ENCODE assay signal across 28 cellular contexts in the genomic region with DNA sequence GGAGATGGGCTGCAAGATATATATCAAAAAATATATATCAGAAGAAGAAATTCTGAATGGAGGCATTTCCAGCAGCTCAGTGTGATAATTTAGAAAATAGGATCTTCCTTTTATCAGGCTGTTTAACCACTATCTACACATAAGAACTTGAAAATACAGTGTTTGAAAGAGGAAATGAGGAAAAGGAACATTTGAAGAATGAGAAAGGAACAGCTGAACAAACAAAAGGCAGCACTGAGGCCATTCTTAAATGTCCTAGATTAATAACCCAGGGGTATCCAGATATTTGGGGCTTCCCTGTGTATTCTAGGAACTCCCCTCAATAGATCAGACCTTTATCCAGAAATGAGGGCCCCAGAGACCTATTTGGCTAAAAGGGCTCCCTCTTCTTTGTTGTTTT. TPM values are rescaled to one million over a fixed set of nuclear protein-coding genes. Genes with fewer than 3 reads are reported as not detected.
DNase-seq lines count a peak whose midpoint lies in the region; ATAC-seq and TF ChIP-seq lines count a peak whose summit lies in the region.
"Had no signal": no experiment of that assay in that cellular context is flagged by ENCODE, and none has a peak within 500 bp of the region (broad histone marks: within the 10 kb centered on the region; RNA-seq: fewer than 3 reads in every experiment).

No MANE protein-coding gene starts in this region.

- H3K4me2 ChIP-seq in OCI-LY3 (ENCODE audit: low read length) = peak overlapping the region; percentile 0; the same call in 1 of the 2 replicates
- no peak overlapping the region for H3K4me2 ChIP-seq in MM.1S (ENCODE audit: low read depth, low read length)
- H3K4me2 ChIP-seq: SK-N-SH had no signal

- H4K20me1 ChIP-seq in OCI-LY3 (ENCODE audit: insufficient read depth, low read length) (no peaks in the 10 kb centered on the region), MM.1S (ENCODE audit: insufficient read depth, low read length) (no peaks in the 10 kb centered on the region)

- BruUV-seq in Calu3 (replicated peaks; lab: Mats Ljungman, UMichigan) = no TSS peak

- H3K36me3 Mint-ChIP-seq in Calu3 (ENCODE audit: insufficient read depth, unreplicated experiment) = peaks cover 21% of the 10 kb centered on the region
- peaks cover 22% of the 10 kb centered on the region for H3K36me3 Mint-ChIP-seq in dendritic cell treated with granulocyte-macrophage colony-stimulating factor and Interleukin-4, amounts not matched to agents 40 ng/mL and 50 ng/mL, for 4 days (ENCODE audit: low read depth)
- H3K36me3 Mint-ChIP-seq: mesothelial cell of epicardium had no signal

- intact Hi-C loops in Calu3 (cut with micrococcal nuclease; ENCODE audit: unreplicated experiment) = no loop called here
- intact Hi-C loops in dendritic cell treated with granulocyte-macrophage colony-stimulating factor and Interleukin-4, amounts not matched to agents 40 ng/mL and 50 ng/mL, for 4 days (cut with micrococcal nuclease) = loop anchor here (10.0 kb wide), 1 partner anchor 284 kb away; no protein-coding TSS in a partner anchor

- H3K4me1 ChIP-seq in OCI-LY3 (ENCODE audit: low read length) = peaks cover 29% of the 10 kb centered on the region
- H3K4me1 ChIP-seq in MM.1S (ENCODE audit: low read length) = peaks cover 24% of the 10 kb centered on the region; the same call in 1 of the 2 replicates
- H3K4me1 ChIP-seq: foreskin keratinocyte, Peyer's patch had no signal

- H3K9ac ChIP-seq in OCI-LY3 (ENCODE audit: low read length) = no peak overlapping the region
- no peak overlapping the region for H3K9ac ChIP-seq in MM.1S (ENCODE audit: low read length)
- H3K9ac ChIP-seq: SK-N-SH had no signal

- H3K79me2 ChIP-seq in OCI-LY3 (ENCODE audit: low read length) (no peaks in the 10 kb centered on the region; the same call in 1 of the 2 replicates), MM.1S (ENCODE audit: low read length) (peaks cover 72% of the 10 kb centered on the region)

- H3K27me3 Mint-ChIP-seq in Calu3 (ENCODE audit: unreplicated experiment) = no peaks in the 10 kb centered on the region
- no peaks in the 10 kb centered on the region for H3K27me3 Mint-ChIP-seq in dendritic cell treated with granulocyte-macrophage colony-stimulating factor and Interleukin-4, amounts not matched to agents 40 ng/mL and 50 ng/mL, for 4 days
- H3K27me3 Mint-ChIP-seq: natural killer cell treated with Interleukin-12 subunit alpha and Interleukin-12 subunit beta and Interleukin-15 and Interleukin-18, amount 100 ng/mL, for 72 hours had no signal

- DNase-seq in Calu3 (no peak), GF-D8 (lab: John Stamatoyannopoulos, UW) (peak; percentile 24), NCI-H2227 treated with DMSO at 0.1 percent for 48 hours (lab: John Stamatoyannopoulos, UW) (no peak), MM.1S (no peak), COR-L47 (lab: John Stamatoyannopoulos, UW) (no peak)
- DNase-seq: CD8-positive, alpha-beta T cell; cerebellar nuclear complex; DMS79; foreskin keratinocyte; immature natural killer cell; NCI-H187 treated with DMSO at 0.1 percent for 48 hours; NCI-H226; NCI-H82; ovary; Peyer's patch; SK-N-SH; stimulated activated CD4-positive, alpha-beta T cell treated with anti-CD3 and anti-CD28 coated beads, Interleukin-12 subunit alpha, Interleukin-12 subunit beta, amount 100 ng/mL, for 4 hours; stimulated activated CD8-positive, alpha-beta memory T cell treated with anti-CD3 and anti-CD28 coated beads, Interleukin-4, amount 100 ng/mL, for 48 hours; trophoblast cell had no signal

- H3K4me1 Mint-ChIP-seq in Calu3 (ENCODE audit: low read depth, unreplicated experiment) = peaks cover 23% of the 10 kb centered on the region
- H3K4me1 Mint-ChIP-seq in dendritic cell treated with granulocyte-macrophage colony-stimulating factor and Interleukin-4, amounts not matched to agents 40 ng/mL and 50 ng/mL, for 4 days (ENCODE audit: low read depth) = peaks cover 32% of the 10 kb centered on the region

- no peak for ATAC-seq in HG03520 (IDR thresholded peaks at IDR 0.05; ENCODE audit: unreplicated experiment)
- ATAC-seq: activated naive CD4-positive, alpha-beta T cell treated with anti-CD3 and anti-CD28 coated beads, Interleukin-2, amount 50 U/mL, for 72 hours; CD8-positive, alpha-beta T cell; foreskin keratinocyte; HepG2; left lobe of liver; natural killer cell treated with Interleukin-12 subunit alpha and Interleukin-12 subunit beta and Interleukin-15 and Interleukin-18, amount 100 ng/mL, for 72 hours had no signal

- no peaks in the 10 kb centered on the region for H3K9me3 Mint-ChIP-seq in Calu3 (ENCODE audit: low read depth, unreplicated experiment)
- no peaks in the 10 kb centered on the region for H3K9me3 Mint-ChIP-seq in dendritic cell treated with granulocyte-macrophage colony-stimulating factor and Interleukin-4, amounts not matched to agents 40 ng/mL and 50 ng/mL, for 4 days
- H3K9me3 Mint-ChIP-seq: activated naive CD4-positive, alpha-beta T cell treated with anti-CD3 and anti-CD28 coated beads, Interleukin-2, amount 50 U/mL, for 72 hours; CD8-positive, alpha-beta T cell; immature natural killer cell; mesothelial cell of epicardium; natural killer cell treated with Interleukin-12 subunit alpha and Interleukin-12 subunit beta and Interleukin-15 and Interleukin-18, amount 100 ng/mL, for 72 hours had no signal

- H3K9me2 ChIP-seq in MM.1S (replicated peaks; ENCODE audit: insufficient read depth, low read length) = no peaks in the 10 kb centered on the region
- H3K9me2 ChIP-seq: SK-N-SH had no signal

- no peak overlapping the region for H3K4me3 Mint-ChIP-seq in Calu3 (ENCODE audit: low read depth, unreplicated experiment)
- no peak overlapping the region for H3K4me3 Mint-ChIP-seq in dendritic cell treated with granulocyte-macrophage colony-stimulating factor and Interleukin-4, amounts not matched to agents 40 ng/mL and 50 ng/mL, for 4 days
- H3K4me3 Mint-ChIP-seq: CD8-positive, alpha-beta T cell; immature natural killer cell; mesothelial cell of epicardium had no signal

- TF ChIP-seq CTCF in Calu3 (IDR thresholded peaks at IDR 0.05; ENCODE audit: unreplicated experiment) = no peak
- no peak for TF ChIP-seq CTCF in OCI-LY3 (IDR thresholded peaks at IDR 0.05; ENCODE audit: low read depth, low read length)
- TF ChIP-seq CTCF in MM.1S (IDR thresholded peaks at IDR 0.05; ENCODE audit: low read length) = no peak

- H3K27ac Mint-ChIP-seq in Calu3 (ENCODE audit: unreplicated experiment) = peak overlapping the region; percentile 14
- H3K27ac Mint-ChIP-seq in dendritic cell treated with granulocyte-macrophage colony-stimulating factor and Interleukin-4, amounts not matched to agents 40 ng/mL and 50 ng/mL, for 4 days = peak overlapping the region; percentile 49
- H3K27ac Mint-ChIP-seq: activated naive CD4-positive, alpha-beta T cell treated with anti-CD3 and anti-CD28 coated beads, Interleukin-2, amount 50 U/mL, for 72 hours; CD8-positive, alpha-beta T cell; immature natural killer cell; mesothelial cell of epicardium; natural killer cell treated with Interleukin-12 subunit alpha and Interleukin-12 subunit beta and Interleukin-15 and Interleukin-18, amount 100 ng/mL, for 72 hours had no signal

- H3K9me3 ChIP-seq in OCI-LY3 (ENCODE audit: insufficient read depth, low read length) (no peaks in the 10 kb centered on the region), MM.1S (replicated peaks; ENCODE audit: insufficient read depth, low read length) (no peaks in the 10 kb centered on the region)
- H3K9me3 ChIP-seq: ovary, Peyer's patch, right atrium auricular region, SK-N-SH had no signal

- H3K4me3 ChIP-seq in OCI-LY3 (ENCODE audit: low read length) (no peak overlapping the region), MM.1S (ENCODE audit: low read length) (no peak overlapping the region)
- H3K4me3 ChIP-seq: ovary, Peyer's patch, right atrium auricular region had no signal

- H3K27ac ChIP-seq in OCI-LY3 (ENCODE audit: low read length) = no peak overlapping the region
- no peak overlapping the region for H3K27ac ChIP-seq in MM.1S (ENCODE audit: low read length)
- H3K27ac ChIP-seq: foreskin keratinocyte, ovary, Peyer's patch, right atrium auricular region had no signal

- peaks cover 25% of the 10 kb centered on the region for H3F3A ChIP-seq in MM.1S (ENCODE audit: insufficient read depth, low read length)

- H2AFZ ChIP-seq in OCI-LY3 (ENCODE audit: low read depth, low read length) (no peak overlapping the region), MM.1S (ENCODE audit: low read length) (no peak overlapping the region)

- H3K36me3 ChIP-seq in OCI-LY3 (replicated peaks; ENCODE audit: low read depth, low read length) (no peaks in the 10 kb centered on the region), MM.1S (replicated peaks; ENCODE audit: insufficient read depth, low read length) (no peaks in the 10 kb centered on the region)
- H3K36me3 ChIP-seq: ovary, Peyer's patch, right atrium auricular region had no signal

- CTCF ChIA-PET in Calu3 (lab: Charles Lee) = no interaction called here

- peaks cover 4% of the 10 kb centered on the region; the same call in 1 of the 2 replicates for H3K27me3 ChIP-seq in OCI-LY3 (ENCODE audit: low read depth, low read length)
- no peaks in the 10 kb centered on the region for H3K27me3 ChIP-seq in MM.1S (replicated peaks; ENCODE audit: insufficient read depth, low read length)
- H3K27me3 ChIP-seq: foreskin keratinocyte, ovary, Peyer's patch, right atrium auricular region had no signal

RNA-seq across cellular contexts. Expression of gene SLC39A8, which starts 4.1 kb away (rescaled TPM):
- 13.3 and 30.8 TPM in 2 replicates for total RNA-seq in Calu3 (2022)
